ENCODE assay signal across 8 cellular contexts in the genomic region with DNA sequence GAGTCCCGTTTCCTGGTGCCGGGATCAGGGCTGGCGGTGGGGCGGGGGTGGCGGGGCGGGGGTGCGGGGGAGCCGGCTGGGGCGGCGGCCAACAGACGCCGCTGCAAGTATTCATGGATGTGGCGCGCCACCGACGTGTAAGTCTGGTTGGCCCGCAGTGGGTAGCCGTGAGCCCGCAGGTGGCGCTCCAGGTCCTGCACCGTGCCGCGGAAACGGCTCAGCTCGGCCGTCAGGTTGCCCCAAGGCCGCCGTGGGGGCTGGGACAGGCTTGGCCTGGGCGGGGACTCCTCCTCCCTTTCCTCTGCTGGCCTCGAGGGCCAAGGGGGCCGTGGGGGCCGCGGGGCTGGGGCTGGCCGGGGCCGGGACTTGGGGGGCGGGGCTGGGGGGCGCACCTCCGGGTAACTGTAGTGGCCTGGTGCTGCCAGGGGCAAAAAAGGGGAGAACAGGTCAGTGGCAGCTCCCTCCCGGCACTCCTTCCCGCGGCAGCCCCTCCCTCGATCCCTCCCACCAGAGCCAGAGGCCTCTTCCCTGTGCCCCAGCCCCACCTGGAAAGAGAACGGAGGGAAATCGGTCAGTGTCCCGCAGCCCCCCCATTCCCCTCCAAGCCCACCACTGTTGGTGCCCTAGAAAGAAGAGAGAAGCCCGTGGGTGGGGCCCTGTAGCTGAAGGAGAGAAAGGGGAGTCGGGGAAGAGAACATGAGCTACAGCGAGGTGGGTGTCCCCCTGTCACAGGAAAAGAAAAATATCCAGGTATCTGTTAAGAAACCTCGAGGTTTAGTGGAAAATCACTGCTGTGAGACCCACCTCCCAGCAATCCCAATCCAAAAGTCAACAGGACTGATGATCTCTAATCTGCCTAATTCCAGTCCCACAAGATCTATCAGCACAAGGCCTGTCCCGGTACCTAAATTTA. TPM values are rescaled to one million over a fixed set of nuclear protein-coding genes. Genes with fewer than 3 reads are reported as not detected.
DNase-seq lines count a peak whose midpoint lies in the region; TF ChIP-seq lines count a peak whose summit lies in the region.

No MANE protein-coding gene starts in this region.

- intact Hi-C loops in ascending aorta (cut with DNase I), result loop anchor here (1.0 to 2.0 kb wide), 5 partner anchors 23 to 66 kb away; a partner anchor contains a TSS

- DNase-seq in AG08396 (ENCODE audit: low spot score), result peak; percentile 67
- DNase-seq in T-helper 9 cell, result peak; percentile 52
- DNase-seq in ascending aorta (ENCODE audit: low spot score in 2 of 2), result peak in 1 of 2 donors; percentile 94
- DNase-seq in iPS DF 6.9 (ENCODE audit: low read depth, low spot score), result peak; percentile 79
- peak; percentile 56 to 62 for DNase-seq in stimulated activated CD4-positive, alpha-beta T cell treated with anti-CD3 and anti-CD28 coated beads, Interleukin-1b, Interleukin-23, amount 100 ng/mL, for 4 hours (ENCODE audit: low read depth in 2 of 2)
- DNase-seq in hippocampal formation (lab: John Stamatoyannopoulos, UW), result no peak
- no peak for DNase-seq in dedifferentiated amniotic fluid mesenchymal stem cell (ENCODE audit: extremely low spot score)

- peak; percentile 65 to 83 (median 76) for TF ChIP-seq CTCF in ascending aorta (IDR thresholded peaks at IDR 0.05)

- no peak overlapping the region for H3K27ac ChIP-seq in HUES48 (ENCODE audit: low read depth, low read length)
- H3K27ac ChIP-seq in ascending aorta, result peak overlapping the region; percentile 82 to 92
- H3K27ac ChIP-seq in iPS DF 6.9 (ENCODE audit: low read length), result no peak overlapping the region

- peak overlapping the region; percentile 41; the same call in 1 of the 2 replicates for H3K4me3 ChIP-seq in HUES48 (ENCODE audit: low read depth, low read length)
- H3K4me3 ChIP-seq in ascending aorta, result peak overlapping the region in 1 of 2 donors; percentile 59
- peak overlapping the region; percentile 12; the same call in 1 of the 2 replicates for H3K4me3 ChIP-seq in iPS DF 6.9 (ENCODE audit: low read length)

- peaks cover 11% of the 10 kb centered on the region for H3K27me3 ChIP-seq in HUES48 (ENCODE audit: control insufficient read depth, insufficient read depth, low read length)
- no peaks in the 10 kb centered on the region for H3K27me3 ChIP-seq in ascending aorta
- no peaks in the 10 kb centered on the region for H3K27me3 ChIP-seq in iPS DF 6.9 (ENCODE audit: control insufficient read depth, insufficient read depth, low read length)

- no peak overlapping the region; the same call in 1 of the 2 replicates for H3K9ac ChIP-seq in HUES48 (ENCODE audit: low read depth, low read length)

- H3K9me3 ChIP-seq in HUES48 (ENCODE audit: control insufficient read depth, insufficient read depth, low read length) (no peaks in the 10 kb centered on the region), ascending aorta (no peaks in the 10 kb centered on the region), iPS DF 6.9 (ENCODE audit: control insufficient read depth, insufficient read depth, low read length) (no peaks in the 10 kb centered on the region)

- H3K36me3 ChIP-seq in HUES48 (ENCODE audit: control insufficient read depth, insufficient read depth, low read length) (no peaks in the 10 kb centered on the region), ascending aorta (no peaks in the 10 kb centered on the region), iPS DF 6.9 (ENCODE audit: control insufficient read depth, insufficient read depth, low read length) (no peaks in the 10 kb centered on the region)

- no CpG with 5 or more reads among the region's 50 CpGs for WGBS in iPS DF 6.9 (ENCODE audit: insufficient coverage, insufficient read length)

- H3K4me1 ChIP-seq in HUES48 (ENCODE audit: control insufficient read depth, insufficient read depth, low read length) (peaks cover 3% of the 10 kb centered on the region), ascending aorta (peaks cover 9 to 26% of the 10 kb centered on the region in 2 donors), iPS DF 6.9 (ENCODE audit: control insufficient read depth, insufficient read depth, low read length) (peaks cover 7% of the 10 kb centered on the region; the same call in 1 of the 2 replicates)

RNA-seq across cellular contexts. Expression of a gene that starts 21.3 kb away (rescaled TPM):
- 493 TPM for total RNA-seq in ascending aorta

RNA-seq across cellular contexts. Expression of a gene that starts 40.2 kb away (rescaled TPM):
- total RNA-seq in ascending aorta, result 123 TPM

RNA-seq across cellular contexts. Expression of a gene that starts 42.3 kb away (rescaled TPM):
- not detected for total RNA-seq in ascending aorta

RNA-seq across cellular contexts. Expression of a gene that starts 49.6 kb away (rescaled TPM):
- 14.0 TPM for total RNA-seq in ascending aorta

Comparison
In these comparisons a context has a peak if more than half of its experiments do, and no peak if none do; other contexts are left out.
1. DNase-seq: peak in AG08396 (single experiment), T-helper 9 cell (single experiment), iPS DF 6.9 (single experiment) and stimulated activated CD4-positive, alpha-beta T cell treated with anti-CD3 and anti-CD28 coated beads, Interleukin-1b, Interleukin-23, amount 100 ng/mL, for 4 hours (2 of 2); none in hippocampal formation (0 of 2) and dedifferentiated amniotic fluid mesenchymal stem cell (single experiment).
2. H3K27ac ChIP-seq: peak in ascending aorta (2 of 2); none in HUES48 (single experiment) and iPS DF 6.9 (single experiment).